ENCODE assay signal across 8 cellular contexts in the genomic region with DNA sequence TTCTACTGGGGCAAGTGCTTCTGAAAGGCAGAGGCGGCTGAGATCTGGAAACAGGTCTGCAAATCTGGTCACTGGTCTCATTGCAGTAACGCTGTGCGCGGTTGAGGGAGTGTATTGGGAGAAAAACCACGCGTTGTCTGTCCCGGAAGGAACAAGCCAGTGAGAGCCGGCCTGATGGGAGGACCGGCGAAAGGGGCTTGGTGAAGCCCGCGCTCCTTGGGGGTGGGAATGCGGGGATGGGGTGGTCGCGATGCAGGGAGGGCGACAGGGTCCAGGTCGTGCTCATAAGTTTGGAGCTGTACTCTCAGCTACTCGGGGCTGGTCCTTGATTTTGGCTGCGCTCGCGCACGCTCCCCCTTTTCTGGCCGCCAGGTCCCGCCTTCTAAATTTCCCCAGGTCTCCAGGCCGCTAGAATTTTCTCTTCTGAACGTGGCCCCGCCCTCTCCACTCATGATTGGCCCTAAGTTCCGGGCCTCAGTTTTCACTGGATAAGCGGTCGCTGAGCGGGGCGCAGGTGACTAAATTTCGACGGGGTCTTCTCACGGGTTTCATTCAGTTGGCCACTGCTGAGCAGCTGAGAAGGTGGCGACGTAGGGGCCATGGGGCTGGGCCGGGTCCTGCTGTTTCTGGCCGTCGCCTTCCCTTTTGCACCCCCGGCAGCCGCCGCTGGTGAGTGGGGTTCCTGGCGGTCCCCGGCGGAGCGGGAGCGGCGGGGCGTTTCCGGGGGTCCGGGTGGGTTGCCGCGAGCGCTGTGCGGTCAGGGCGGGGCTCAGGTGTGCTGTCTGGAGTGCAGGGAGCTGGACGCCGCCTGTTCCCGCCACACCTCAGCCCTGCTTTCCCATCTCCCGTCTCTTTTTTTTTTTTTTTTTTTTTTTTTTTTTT. TPM values are rescaled to one million over a fixed set of nuclear protein-coding genes. Genes with fewer than 3 reads are reported as not detected.
A peak's percentile ranks its signal among the peaks of the same experiment; 100 is the strongest.
DNase-seq lines count a peak whose midpoint lies in the region; ATAC-seq and TF ChIP-seq lines count a peak whose summit lies in the region.

A gene (plus strand): TSS at position 551 of the 882 bp plus-strand sequence. CDS start 49 bp downstream, at position 600.

- H3K4me3 ChIP-seq in AG04450 (ENCODE audit: low read depth, low read length) = peak within 1 kb of the TSS; percentile 71
- H3K4me3 ChIP-seq in gastroesophageal sphincter = peak within 1 kb of the TSS; percentile 35 to 55
- H3K4me3 ChIP-seq in suprapubic skin = peak within 1 kb of the TSS; percentile 68

- WGBS in gastroesophageal sphincter (ENCODE audit: low coverage in 1 of 2), 2 donors = 0 to 1% methylated on average over 14 to 37 of the region's 61 CpGs
- WGBS in suprapubic skin = under 1% methylated on average over 46 of the region's 61 CpGs

- ATAC-seq in HG03460 (IDR thresholded peaks at IDR 0.05; ENCODE audit: unreplicated experiment) (peak; percentile 51), gastroesophageal sphincter (peak; percentile 58), omental fat pad (ENCODE audit: low FRiP score) (peak; percentile 72)

- H3K36me3 ChIP-seq in gastroesophageal sphincter (no peaks in the 10 kb centered on the region), suprapubic skin (no peaks in the 10 kb centered on the region)

- H3K27me3 ChIP-seq in AG04450 (ENCODE audit: control insufficient read depth, insufficient read depth, low read length) (no peaks in the 10 kb centered on the region), gastroesophageal sphincter (peaks cover 83% of the 10 kb centered on the region), suprapubic skin (peaks cover 10% of the 10 kb centered on the region)

- H3K4me1 ChIP-seq in gastroesophageal sphincter (peaks cover 0 to 45% (median 0%) of the 10 kb centered on the region in 3 donors), suprapubic skin (peaks cover 32% of the 10 kb centered on the region)

- H3K27ac ChIP-seq in AG04450 (ENCODE audit: low read depth, low read length) (peak within 1 kb of the TSS; percentile 3), gastroesophageal sphincter (peak within 1 kb of the TSS in 3 of 4 donors; percentile 53 to 77 (median 74)), suprapubic skin (peak within 1 kb of the TSS; percentile 18)

- POLR2A ChIA-PET in AG04450 (lab: Yijun Ruan, JAX) = interaction anchor here (0.7 to 1.6 kb wide), 3 partner anchors 19 to 852 kb away, joined by 4 to 11 read pairs (median 6); a partner anchor contains a TSS

- no peak for DNase-seq in AG04450 (ENCODE audit: low read depth, low spot score)
- DNase-seq in RPMI8226 = peak; percentile 85
- DNase-seq in activated gamma-delta T cell treated with anti-CD3 and anti-CD28 coated beads, Interleukin-2, amount 50 U/mL, for 16 hours (ENCODE audit: low read depth) = peak; percentile 80
- peak; percentile 76 for DNase-seq in omental fat pad (ENCODE audit: low spot score)
- DNase-seq in suprapubic skin (ENCODE audit: low spot score in 2 of 2) = peak; percentile 85 to 88

- TF ChIP-seq EP300 in gastroesophageal sphincter (IDR thresholded peaks at IDR 0.05) = no peak
- TF ChIP-seq EP300 in suprapubic skin (IDR thresholded peaks at IDR 0.05) = no peak

- in situ Hi-C loops in GM18951 (cut with MboI; ENCODE audit: low sequenced_read_pairs, unreplicated experiment) = no loop called here

- CTCF ChIA-PET in AG04450 (lab: Charles Lee) = interaction anchor here (1.5 kb wide), 1 partner anchor 100 kb away, joined by 6 read pairs; no protein-coding TSS in a partner anchor

- TF ChIP-seq CTCF in AG04450 (IDR thresholded peaks at IDR 0.05; ENCODE audit: low read depth, low read length) (no peak), gastroesophageal sphincter (IDR thresholded peaks at IDR 0.05) (peak in 1 of 4 experiments; percentile 18), omental fat pad (IDR thresholded peaks at IDR 0.05) (no peak), suprapubic skin (IDR thresholded peaks at IDR 0.05) (no peak)

- H3K9me3 ChIP-seq in AG04450 (ENCODE audit: control insufficient read depth, insufficient read depth, low read length) (no peaks in the 10 kb centered on the region), gastroesophageal sphincter (peaks cover 0 to 9% (median 0%) of the 10 kb centered on the region in 3 donors), suprapubic skin (no peaks in the 10 kb centered on the region)

- TF ChIP-seq POLR2A in GM18951 (IDR thresholded peaks at IDR 0.05; ENCODE audit: extremely low read depth, insufficient read depth, insufficient read length) (peak; percentile 66), gastroesophageal sphincter (IDR thresholded peaks at IDR 0.05) (no peak), suprapubic skin (IDR thresholded peaks at IDR 0.05) (no peak)

RNA-seq across cellular contexts. Expression of the gene that starts here (rescaled TPM):
- 17.9 and 19.0 TPM in 2 replicates for polyA plus RNA-seq in AG04450 (2011; rRNA removed)
- polyA minus RNA-seq in AG04450 (2011; rRNA and poly(A)+ RNA removed) = 25.3 and 25.5 TPM in 2 replicates
- total RNA-seq in gastroesophageal sphincter (1 to 10 TPM; 1.7 to 4.8 (median 2.0) TPM), omental fat pad (1 to 10 TPM; 3.3 to 5.8 (median 5.8) TPM), suprapubic skin (1 to 10 TPM in 3 of 4 donors, under 1 TPM in 1; 0.26 to 2.4 (median 2.1) TPM)

Comparison
In these comparisons a context has a peak if more than half of its experiments do, and no peak if none do; other contexts are left out.
1. H3K27ac ChIP-seq: peak in every context shown above with its lines; median percentile 74 in gastroesophageal sphincter; 18 in suprapubic skin; 3 in AG04450.